In the genomic region with DNA sequence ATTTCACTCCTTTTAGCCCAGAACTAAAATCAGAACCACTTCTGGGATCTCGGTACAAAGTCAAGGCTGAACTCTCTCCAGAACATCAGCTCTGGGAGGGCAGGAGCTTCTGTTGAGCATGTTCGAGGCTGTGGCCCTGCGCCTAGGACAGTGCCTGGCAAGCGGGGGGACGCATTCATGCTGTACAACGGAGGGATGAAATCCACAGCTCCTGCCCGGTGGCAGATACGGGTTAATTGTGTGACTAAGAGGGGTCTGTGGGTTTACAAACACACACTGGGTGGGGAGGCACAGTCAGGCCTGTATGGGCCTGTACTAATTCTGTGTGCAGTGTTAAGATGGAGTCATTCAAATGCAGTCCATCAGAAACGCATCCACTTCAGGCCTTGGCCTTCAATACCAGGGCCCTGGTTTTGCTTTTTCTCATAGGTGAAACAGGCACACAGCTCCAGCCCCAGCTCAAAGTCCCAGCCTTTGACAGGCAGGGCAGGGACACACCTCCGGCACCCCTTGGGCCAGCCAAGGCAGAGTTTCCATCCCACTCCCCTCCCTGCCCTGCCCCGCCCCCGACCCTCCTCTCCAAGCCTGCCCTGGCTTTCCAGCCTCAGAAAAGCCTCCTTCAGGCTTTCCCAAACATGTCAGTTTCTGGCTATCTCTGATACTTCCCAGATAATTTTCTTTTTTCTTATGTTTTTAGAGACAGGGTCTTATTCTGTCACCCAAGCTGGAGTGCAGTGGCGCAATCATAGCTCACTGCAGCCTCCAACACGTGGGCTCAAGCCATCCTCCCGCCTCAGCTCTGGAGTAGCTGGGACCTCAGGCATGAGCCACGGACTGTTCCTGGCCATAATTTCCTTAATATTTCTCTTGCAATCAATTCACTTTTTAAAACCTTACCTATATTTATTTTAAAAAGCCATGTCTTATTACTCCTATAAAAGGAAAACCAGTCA, we compare ENCODE assay signal across 19 cellular contexts.
DNase-seq lines count a peak whose midpoint lies in the region; ATAC-seq, FAIRE-seq and TF ChIP-seq lines count a peak whose summit lies in the region.
"Had no signal": no experiment of that assay in that cellular context is flagged by ENCODE, and none has a peak within 500 bp of the region (broad histone marks: within the 10 kb centered on the region; RNA-seq: fewer than 3 reads in every experiment).

No MANE protein-coding gene starts in this region.

- no peak for TF ChIP-seq RAD21 in H1 (IDR thresholded peaks at IDR 0.05 in 1 of 2, conservative IDR thresholded peaks at IDR 0.05 in 1 of 2; ENCODE audit: low read depth in 2 of 2, low read length in 2 of 2)

- H2AFZ ChIP-seq in H1 (ENCODE audit: low read length): no peak overlapping the region

- no peak overlapping the region for H2BK20ac ChIP-seq in H1 (ENCODE audit: low read length)

- H3K79me2 ChIP-seq in H1 (ENCODE audit: control insufficient read depth in 1 of 2, insufficient read depth in 2 of 2, low read length in 2 of 2): no peaks in the 10 kb centered on the region

- no peak overlapping the region for H3K56ac ChIP-seq in H1 (replicated peaks; ENCODE audit: insufficient read length, low read depth, low read length)

- H2BK12ac ChIP-seq in H1 (ENCODE audit: low read depth, low read length): no peak overlapping the region

- peaks cover 0 to 2% of the 10 kb centered on the region in 2 experiments for H4K20me1 ChIP-seq in H1 (replicated peaks in 1 of 2; ENCODE audit: control insufficient read depth in 1 of 2, insufficient read depth in 2 of 2, low read length in 2 of 2)

- H3K27ac ChIP-seq in H1 (ENCODE audit: low read depth, low read length): no peak overlapping the region
- H3K27ac ChIP-seq: A549; BLaER1 treated with 17β-estradiol and CSF1 and Interleukin-3, amounts not matched to agents 10 nM and 100 nM had no signal

- H2BK15ac ChIP-seq in H1 (ENCODE audit: low read length): no peak overlapping the region

- FAIRE-seq in H1 (lab: Jason Lieb, UNC): no peak
- FAIRE-seq: A549, D721Med had no signal

- no peak overlapping the region for H3K9ac ChIP-seq in H1 (replicated peaks in 1 of 4; ENCODE audit: extremely low read depth in 1 of 4, low read depth in 3 of 4, low read length in 3 of 4)
- H3K9ac ChIP-seq: BLaER1 treated with 17β-estradiol and CSF1 and Interleukin-3, amounts not matched to agents 10 nM and 100 nM had no signal

- DNase-seq in activated effector memory CD4-positive, alpha-beta T cell treated with anti-CD3 and anti-CD28 coated beads, Interleukin-2, amount 50 U/mL, for 16 hours: peak; percentile 57
- DNase-seq in activated effector memory CD4-positive, alpha-beta T cell treated with Interleukin-2 at 50 U/mL for 16 hours: no peak
- DNase-seq in H1 (ENCODE audit: low read depth in 1 of 2, low spot score in 2 of 2): no peak
- DNase-seq in mesenteric fat pad (ENCODE audit: low spot score): peak; percentile 53
- DNase-seq: DMS79, GOT3, HFFc6, Kasumi-1, MM.1S, NCI-H1092 treated with DMSO at 0.1 percent for 48 hours, NCI-H1694 treated with DMSO at 0.1 percent for 48 hours, NCI-H526 treated with DMSO at 0.1 percent for 48 hours, SIG-M5 had no signal

- no peak overlapping the region for H2AK5ac ChIP-seq in H1 (ENCODE audit: low read depth, low read length)

- no peak overlapping the region for H3K4me2 ChIP-seq in H1 (ENCODE audit: insufficient read depth in 1 of 2, low read depth in 2 of 2, low read length in 2 of 2)
- H3K4me2 ChIP-seq: A549; BLaER1 treated with 17β-estradiol and CSF1 and Interleukin-3, amounts not matched to agents 10 nM and 100 nM had no signal

- no peak overlapping the region for H3K4me3 ChIP-seq in H1 (ENCODE audit: extremely low read depth in 1 of 4, insufficient read depth in 2 of 4, low read depth in 3 of 4, low read length in 4 of 4)
- H3K4me3 ChIP-seq: A549; BLaER1 treated with 17β-estradiol and CSF1 and Interleukin-3, amounts not matched to agents 10 nM and 100 nM had no signal

- no peak overlapping the region for H2BK120ac ChIP-seq in H1 (replicated peaks; ENCODE audit: low read depth, low read length)

- no peak overlapping the region for H4K5ac ChIP-seq in H1 (ENCODE audit: insufficient read length, low read depth, low read length)

- no peaks in the 10 kb centered on the region; the same call in 1 of the 2 replicates for H3K23me2 ChIP-seq in H1 (ENCODE audit: low read depth, low read length)

- no peak overlapping the region for H3K14ac ChIP-seq in H1 (ENCODE audit: insufficient read length)

- peak overlapping the region; percentile 24; the same call in 1 of the 2 replicates for H3K18ac ChIP-seq in H1 (ENCODE audit: extremely low read depth, low read length)

- H2BK5ac ChIP-seq in H1 (ENCODE audit: low read depth, low read length): no peak overlapping the region

- 89% methylated on average over 14 of the region's 16 CpGs; no CpG with 5 or more reads in 1 of the 2 experiments for whole genome bisulfite sequencing in H1 (ENCODE audit: extremely low coverage in 1 of 2, insufficient coverage in 1 of 2, insufficient read length in 1 of 2, insufficient replicate concordance in 2 of 2, low coverage in 1 of 2, low lambda C conversion rate in 2 of 2, missing lambda C conversion rate in 1 of 2), 2 experiments

- H4K8ac ChIP-seq in H1 (ENCODE audit: extremely low read depth, insufficient read depth, low read length): no peak overlapping the region

- H3K79me1 ChIP-seq in H1 (ENCODE audit: low read depth, low read length): no peaks in the 10 kb centered on the region

- H3K4ac ChIP-seq in H1 (replicated peaks; ENCODE audit: insufficient read length, low read depth, low read length): no peak overlapping the region

- no peak for ATAC-seq in GM19035 (IDR thresholded peaks at IDR 0.05; ENCODE audit: unreplicated experiment)
- no peak for ATAC-seq in GM18511 (IDR thresholded peaks at IDR 0.05; ENCODE audit: unreplicated experiment)
- ATAC-seq in GM18519 (IDR thresholded peaks at IDR 0.05; ENCODE audit: low FRiP score, unreplicated experiment): no peak

- H3K23ac ChIP-seq in H1 (ENCODE audit: insufficient read length): no peak overlapping the region

- POLR2A ChIA-PET in H1 (lab: Charles Lee; ENCODE audit: partially characterized antibody): interaction anchor here (0.8 to 1.2 kb wide), 3 partner anchors 9 to 947 kb away, joined by 3 read pairs; no protein-coding TSS in a partner anchor

- no peak for TF ChIP-seq EP300 in H1 (IDR thresholded peaks at IDR 0.05; ENCODE audit: borderline replicate concordance in 1 of 2, low read depth in 2 of 2, low read length in 2 of 2)

- H4K91ac ChIP-seq in H1 (replicated peaks; ENCODE audit: insufficient read length, low read length): no peak overlapping the region

- no peaks in the 10 kb centered on the region for H3K36me3 ChIP-seq in H1 (ENCODE audit: control insufficient read depth in 2 of 4, insufficient read depth in 4 of 4, low read length in 3 of 4)

- H3K9me3 ChIP-seq in H1 (ENCODE audit: insufficient read depth in 2 of 2, low read depth in 1 of 2, low read length in 1 of 2): no peaks in the 10 kb centered on the region
- H3K9me3 ChIP-seq: A549; BLaER1 treated with 17β-estradiol and CSF1 and Interleukin-3, amounts not matched to agents 10 nM and 100 nM had no signal

- CTCF ChIA-PET in H1 (lab: Charles Lee; ENCODE audit: partially characterized antibody): interaction anchor here (0.6 to 9.7 kb wide), 16 partner anchors 12 to 946 kb away, joined by 3 to 92 read pairs (median 5); no protein-coding TSS in a partner anchor

- no peaks in the 10 kb centered on the region for H3K27me3 ChIP-seq in H1 (replicated peaks in 1 of 4; ENCODE audit: control insufficient read depth in 3 of 4, extremely low read depth in 1 of 4, insufficient read depth in 3 of 4, low read length in 3 of 4)
- H3K27me3 ChIP-seq: BLaER1 treated with 17β-estradiol and CSF1 and Interleukin-3, amounts not matched to agents 10 nM and 100 nM had no signal

- TF ChIP-seq CTCF in H1 (IDR thresholded peaks at IDR 0.05; ENCODE audit: control extremely low read depth in 1 of 3, insufficient read depth in 1 of 3, low read depth in 1 of 3, low read length in 3 of 3): no peak

- TF ChIP-seq POLR2A in H1 (IDR thresholded peaks at IDR 0.05; ENCODE audit: control extremely low read depth in 1 of 2, low read depth in 2 of 2, low read length in 2 of 2): no peak

- H3K4me1 ChIP-seq in H1 (replicated peaks in 1 of 4; ENCODE audit: control insufficient read depth in 3 of 4, insufficient read depth in 4 of 4, low read length in 3 of 4): peaks cover 0 to 7% (median 2%) of the 10 kb centered on the region in 4 experiments; a peak in 5 of 7 replicates
- H3K4me1 ChIP-seq: A549 had no signal

TF ChIP-seq in H1, 55 proteins besides CTCF, POLR2A, EP300 and RAD21:
- TF ChIP-seq SP1 (IDR thresholded peaks at IDR 0.05; ENCODE audit: low read depth, low read length) (no peak), EZH2 (IDR thresholded peaks at IDR 0.05; ENCODE audit: low read depth, low read length, severe bottlenecking) (no peak), SRF (IDR thresholded peaks at IDR 0.05; ENCODE audit: low read depth, low read length) (no peak), BCL11A (IDR thresholded peaks at IDR 0.05; ENCODE audit: low read depth in 2 of 2, low read length in 2 of 2) (no peak), PHF8 (conservative IDR thresholded peaks at IDR 0.05; ENCODE audit: low read depth, low read length) (no peak), EGR1 (IDR thresholded peaks at IDR 0.05; ENCODE audit: borderline replicate concordance, low read depth, low read length) (no peak), RNF2 (IDR thresholded peaks at IDR 0.05; ENCODE audit: borderline replicate concordance, low read depth, low read length, missing control alignments, poor library complexity, severe bottlenecking) (no peak), NRF1 (IDR thresholded peaks at IDR 0.05; ENCODE audit: low read depth, low read length) (no peak), BACH1 (IDR thresholded peaks at IDR 0.05; ENCODE audit: low read length) (no peak)
- TF ChIP-seq, protein P1, sequence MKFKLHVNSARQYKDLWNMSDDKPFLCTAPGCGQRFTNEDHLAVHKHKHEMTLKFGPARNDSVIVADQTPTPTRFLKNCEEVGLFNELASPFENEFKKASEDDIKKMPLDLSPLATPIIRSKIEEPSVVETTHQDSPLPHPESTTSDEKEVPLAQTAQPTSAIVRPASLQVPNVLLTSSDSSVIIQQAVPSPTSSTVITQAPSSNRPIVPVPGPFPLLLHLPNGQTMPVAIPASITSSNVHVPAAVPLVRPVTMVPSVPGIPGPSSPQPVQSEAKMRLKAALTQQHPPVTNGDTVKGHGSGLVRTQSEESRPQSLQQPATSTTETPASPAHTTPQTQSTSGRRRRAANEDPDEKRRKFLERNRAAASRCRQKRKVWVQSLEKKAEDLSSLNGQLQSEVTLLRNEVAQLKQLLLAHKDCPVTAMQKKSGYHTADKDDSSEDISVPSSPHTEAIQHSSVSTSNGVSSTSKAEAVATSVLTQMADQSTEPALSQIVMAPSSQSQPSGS (IDR thresholded peaks at IDR 0.05; ENCODE audit: low read length): no peak

Comparison
In these comparisons a context has a peak if more than half of its experiments do, and no peak if none do; other contexts are left out.
1. DNase-seq: peak in activated effector memory CD4-positive, alpha-beta T cell treated with anti-CD3 and anti-CD28 coated beads, Interleukin-2, amount 50 U/mL, for 16 hours (single experiment) and mesenteric fat pad (single experiment); none in activated effector memory CD4-positive, alpha-beta T cell treated with Interleukin-2 at 50 U/mL for 16 hours (single experiment) and H1 (0 of 2).